In genomic region chr2:20097889-20098714, GRCh38 we compare ENCODE assay signal across 8 cellular contexts. TPM values are rescaled to one million over a fixed set of nuclear protein-coding genes. Genes with fewer than 3 reads are reported as not detected.
DNase-seq lines count a peak whose midpoint lies in the region; ATAC-seq and TF ChIP-seq lines count a peak whose summit lies in the region.

No MANE protein-coding gene starts in this region.

- H3K4me3 ChIP-seq in GM12865 (ENCODE audit: low read depth, low read length) (no peak overlapping the region), SK-N-SH (ENCODE audit: low read depth in 2 of 2, low read length in 1 of 2) (no peak overlapping the region), uterus (no peak overlapping the region)

- CTCF ChIA-PET in SK-N-SH (lab: Yijun Ruan, JAX) = interaction anchor here (0.6 to 4.4 kb wide), 37 partner anchors 10 to 176 kb away, joined by 3 to 58 read pairs (median 3); partner anchors contain the start of genes SDC1 and WDR35

- no peaks in the 10 kb centered on the region for H4K20me1 ChIP-seq in SK-N-SH (ENCODE audit: insufficient read depth)

- no peak overlapping the region for H3K9ac ChIP-seq in SK-N-SH

- no peaks in the 10 kb centered on the region for H3K9me2 ChIP-seq in SK-N-SH

- DNase-seq in GM12865 (ENCODE audit: low read depth) = peak; percentile 89
- DNase-seq in NCI-H1092 (lab: John Stamatoyannopoulos, UW) = peak; percentile 69
- DNase-seq in SK-N-SH = peak; percentile 94
- peak; percentile 79 for DNase-seq in activated naive CD4-positive, alpha-beta T cell treated with anti-CD3 and anti-CD28 coated beads, Interleukin-2, amount 50 U/mL, for 16 hours
- peak; percentile 89 for DNase-seq in Right ventricle myocardium superior
- peak; percentile 65 for DNase-seq in progenitor cell of endocrine pancreas (ENCODE audit: low spot score, unreplicated experiment)
- peak; percentile 76 to 82 for DNase-seq in uterus

- peaks cover 3% of the 10 kb centered on the region for H3K36me3 Mint-ChIP-seq in progenitor cell of endocrine pancreas (ENCODE audit: insufficient read depth)

- ATAC-seq in HG02588 (IDR thresholded peaks at IDR 0.05; ENCODE audit: unreplicated experiment) = peak; percentile 91
- peak; percentile 93 for ATAC-seq in Right ventricle myocardium superior (ENCODE audit: poor library complexity)

- no peak overlapping the region for H3K4me3 Mint-ChIP-seq in progenitor cell of endocrine pancreas (ENCODE audit: low read depth)

- H3K27ac Mint-ChIP-seq in progenitor cell of endocrine pancreas = peak overlapping the region; percentile 25

- no peaks in the 10 kb centered on the region for H3K9me3 ChIP-seq in SK-N-SH
- H3K9me3 ChIP-seq in uterus = no peaks in the 10 kb centered on the region

- H3K9me3 Mint-ChIP-seq in progenitor cell of endocrine pancreas (ENCODE audit: low read depth) = peaks cover 9% of the 10 kb centered on the region

- peak overlapping the region; percentile 47; the same call in 1 of the 2 replicates for H2AFZ ChIP-seq in SK-N-SH (ENCODE audit: low read depth)

- POLR2A ChIA-PET in SK-N-SH (lab: Yijun Ruan, JAX) = interaction anchor here (0.6 kb wide), 1 partner anchor 109 kb away, joined by 3 read pairs; no protein-coding TSS in a partner anchor

- H3K4me1 Mint-ChIP-seq in progenitor cell of endocrine pancreas (ENCODE audit: low read depth) = peaks cover 6% of the 10 kb centered on the region

- 22% methylated on average over 17 of the region's 21 CpGs for WGBS in SK-N-SH (ENCODE audit: low lambda C conversion rate)

- intact Hi-C loops in Right ventricle myocardium superior (cut with DNase I) = loop anchor here (1.0 to 5.0 kb wide), 2 partner anchors 85 to 141 kb away; no protein-coding TSS in a partner anchor
- intact Hi-C loops in uterus (cut with DNase I; ENCODE audit: low total_unique reads) = loop anchor here (5.0 kb wide), 1 partner anchor 86 kb away; the partner anchor contains the start of gene MATN3

- H3K4me1 ChIP-seq in SK-N-SH (ENCODE audit: control insufficient read depth in 1 of 2, insufficient read depth in 2 of 2, low read depth in 1 of 2, low read length in 1 of 2) (peaks cover 0 to 16% of the 10 kb centered on the region in 2 experiments; a peak in 1 of 4 replicates), uterus (no peaks in the 10 kb centered on the region)

- H3F3A ChIP-seq in SK-N-SH (replicated peaks; ENCODE audit: insufficient read depth) = peaks cover 5% of the 10 kb centered on the region

- TF ChIP-seq POLR2A in uterus (IDR thresholded peaks at IDR 0.05) = no peak

- H3K27me3 ChIP-seq in SK-N-SH (ENCODE audit: insufficient read depth) (no peaks in the 10 kb centered on the region), uterus (no peaks in the 10 kb centered on the region)

- H3K27me3 Mint-ChIP-seq in progenitor cell of endocrine pancreas = peaks cover 3% of the 10 kb centered on the region

- no peaks in the 10 kb centered on the region for H3K79me2 ChIP-seq in SK-N-SH (ENCODE audit: insufficient read depth)

- H3K27ac ChIP-seq in SK-N-SH (ENCODE audit: low read depth in 2 of 2, low read length in 1 of 2) (no peak overlapping the region), uterus (no peak overlapping the region)

- H3K36me3 ChIP-seq in SK-N-SH (replicated peaks in 1 of 2; ENCODE audit: control insufficient read depth in 1 of 2, insufficient read depth in 2 of 2, low read length in 1 of 2) (no peaks in the 10 kb centered on the region), uterus (no peaks in the 10 kb centered on the region)

- TF ChIP-seq CTCF in GM12865 (IDR thresholded peaks at IDR 0.05; ENCODE audit: insufficient read depth, low read depth, low read length, missing control alignments) = peak; percentile 89
- peak; percentile 99 for TF ChIP-seq CTCF in SK-N-SH (IDR thresholded peaks at IDR 0.05)
- peak; percentile 86 for TF ChIP-seq CTCF in progenitor cell of endocrine pancreas (IDR thresholded peaks at IDR 0.05; ENCODE audit: unreplicated experiment)
- peak; percentile 78 to 95 (median 92) for TF ChIP-seq CTCF in uterus (IDR thresholded peaks at IDR 0.05)

- peak; percentile 100 for TF ChIP-seq RAD21 in SK-N-SH (IDR thresholded peaks at IDR 0.05; ENCODE audit: low read length)

- 0 out of 4 replicates have a peak, but pooled peaks of 1 of the 2 experiments have one; percentile 13 for TF ChIP-seq EP300 in SK-N-SH (IDR thresholded peaks at IDR 0.05; ENCODE audit: borderline replicate concordance in 1 of 2, low read depth in 1 of 2, low read length in 1 of 2)

- no peak overlapping the region for H3K4me2 ChIP-seq in SK-N-SH

TF ChIP-seq in SK-N-SH, 30 proteins besides CTCF, POLR2A, EP300 and RAD21 (continues in another document):
- no peak for TF ChIP-seq TEAD4 (IDR thresholded peaks at IDR 0.05; ENCODE audit: borderline replicate concordance, insufficient read depth)
- TF ChIP-seq ZBTB33 (IDR thresholded peaks at IDR 0.05; ENCODE audit: borderline replicate concordance, low read depth) = no peak
- TF ChIP-seq POLR2AphosphoS5 (IDR thresholded peaks at IDR 0.05; ENCODE audit: low read depth, low read length) = no peak
- TF ChIP-seq, protein P1, sequence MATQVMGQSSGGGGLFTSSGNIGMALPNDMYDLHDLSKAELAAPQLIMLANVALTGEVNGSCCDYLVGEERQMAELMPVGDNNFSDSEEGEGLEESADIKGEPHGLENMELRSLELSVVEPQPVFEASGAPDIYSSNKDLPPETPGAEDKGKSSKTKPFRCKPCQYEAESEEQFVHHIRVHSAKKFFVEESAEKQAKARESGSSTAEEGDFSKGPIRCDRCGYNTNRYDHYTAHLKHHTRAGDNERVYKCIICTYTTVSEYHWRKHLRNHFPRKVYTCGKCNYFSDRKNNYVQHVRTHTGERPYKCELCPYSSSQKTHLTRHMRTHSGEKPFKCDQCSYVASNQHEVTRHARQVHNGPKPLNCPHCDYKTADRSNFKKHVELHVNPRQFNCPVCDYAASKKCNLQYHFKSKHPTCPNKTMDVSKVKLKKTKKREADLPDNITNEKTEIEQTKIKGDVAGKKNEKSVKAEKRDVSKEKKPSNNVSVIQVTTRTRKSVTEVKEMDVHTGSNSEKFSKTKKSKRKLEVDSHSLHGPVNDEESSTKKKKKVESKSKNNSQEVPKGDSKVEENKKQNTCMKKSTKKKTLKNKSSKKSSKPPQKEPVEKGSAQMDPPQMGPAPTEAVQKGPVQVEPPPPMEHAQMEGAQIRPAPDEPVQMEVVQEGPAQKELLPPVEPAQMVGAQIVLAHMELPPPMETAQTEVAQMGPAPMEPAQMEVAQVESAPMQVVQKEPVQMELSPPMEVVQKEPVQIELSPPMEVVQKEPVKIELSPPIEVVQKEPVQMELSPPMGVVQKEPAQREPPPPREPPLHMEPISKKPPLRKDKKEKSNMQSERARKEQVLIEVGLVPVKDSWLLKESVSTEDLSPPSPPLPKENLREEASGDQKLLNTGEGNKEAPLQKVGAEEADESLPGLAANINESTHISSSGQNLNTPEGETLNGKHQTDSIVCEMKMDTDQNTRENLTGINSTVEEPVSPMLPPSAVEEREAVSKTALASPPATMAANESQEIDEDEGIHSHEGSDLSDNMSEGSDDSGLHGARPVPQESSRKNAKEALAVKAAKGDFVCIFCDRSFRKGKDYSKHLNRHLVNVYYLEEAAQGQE (IDR thresholded peaks at IDR 0.05; ENCODE audit: low read depth, low read length) = no peak
- TF ChIP-seq JUND (IDR thresholded peaks at IDR 0.05) = no peak
- no peak for TF ChIP-seq TAF1 (IDR thresholded peaks at IDR 0.05; ENCODE audit: borderline replicate concordance, low read depth, low read length)
- TF ChIP-seq MXI1 (IDR thresholded peaks at IDR 0.05; ENCODE audit: low read depth, low read length) = peak; percentile 63; the same call in 1 of the 2 replicates
- no peak for TF ChIP-seq FOXJ3 (CRISPR knock-in tag; IDR thresholded peaks at IDR 0.05)
- TF ChIP-seq YY1 (IDR thresholded peaks at IDR 0.05; ENCODE audit: low read depth) = no peak
- TF ChIP-seq CHD2 (IDR thresholded peaks at IDR 0.05; ENCODE audit: low read length, partially characterized antibody) = peak; percentile 83
- TF ChIP-seq GABPA (IDR thresholded peaks at IDR 0.05; ENCODE audit: low read depth) = no peak
- no peak for TF ChIP-seq TCF12 (IDR thresholded peaks at IDR 0.05)
- TF ChIP-seq PBX3 (IDR thresholded peaks at IDR 0.05) = peak; percentile 49
- TF ChIP-seq GATA2 (CRISPR knock-in tag; IDR thresholded peaks at IDR 0.05) = no peak
- no peak for TF ChIP-seq ELF1 (IDR thresholded peaks at IDR 0.05)

RNA-seq across cellular contexts. Expression of gene LAPTM4A, which starts 46.7 kb away (rescaled TPM):
- polyA plus RNA-seq in SK-N-SH (2012; rRNA removed) = 306 and 350 TPM in 2 replicates
- 391 and 431 TPM in 2 replicates for polyA plus RNA-seq in SK-N-SH (2012; cell fraction: cytosol; rRNA removed)
- 69.8 and 155 TPM in 2 replicates for polyA plus RNA-seq in SK-N-SH (2012; cell fraction: nucleus; rRNA removed)
- total RNA-seq in Right ventricle myocardium superior (217 TPM), progenitor cell of endocrine pancreas (241 and 251 TPM in 2 replicates), uterus (100 to 1,000 TPM; 255 to 386 (median 292) TPM)
